Comparison of ENCODE assay signal across 1 cellular context in genomic region chr2:171149986-171150693, GRCh38.
TF ChIP-seq lines count a peak whose summit lies in the region.

No MANE protein-coding gene starts in this region.

TF ChIP-seq in HepG2, 621 proteins besides CTCF, POLR2A, EP300 and RAD21 (continued from another document):
- TF ChIP-seq PHB2 (IDR thresholded peaks at IDR 0.05; ENCODE audit: partially characterized antibody) (no peak), CREM (IDR thresholded peaks at IDR 0.05) (no peak), CREM (CRISPR knock-in tag; IDR thresholded peaks at IDR 0.05) (no peak), ZBTB21 (CRISPR knock-in tag; IDR thresholded peaks at IDR 0.05) (no peak), HOXA5 (CRISPR knock-in tag; IDR thresholded peaks at IDR 0.05) (peak; percentile 74; the same call in 1 of the 2 replicates), GPBP1L1 (CRISPR knock-in tag; IDR thresholded peaks at IDR 0.05) (no peak), KDM2A (CRISPR knock-in tag; IDR thresholded peaks at IDR 0.05; ENCODE audit: borderline replicate concordance, low read depth) (no peak), SP2 (CRISPR knock-in tag; IDR thresholded peaks at IDR 0.05) (peak; percentile 49; the same call in 1 of the 2 replicates), ZNF207 (IDR thresholded peaks at IDR 0.05; ENCODE audit: borderline replicate concordance) (no peak), ZNF607 (CRISPR knock-in tag; IDR thresholded peaks at IDR 0.05; ENCODE audit: borderline replicate concordance) (no peak), SMAD9 (CRISPR knock-in tag; IDR thresholded peaks at IDR 0.05) (no peak), CERS6 (CRISPR knock-in tag; IDR thresholded peaks at IDR 0.05) (no peak), ZFYVE20 (CRISPR knock-in tag; IDR thresholded peaks at IDR 0.05; ENCODE audit: borderline replicate concordance, low read depth) (no peak), ATF5 (CRISPR knock-in tag; IDR thresholded peaks at IDR 0.05; ENCODE audit: low read depth) (no peak), E2F1 (CRISPR knock-in tag; IDR thresholded peaks at IDR 0.05) (0 out of 2 replicates have a peak, but pooled peaks have one; percentile 38), ASH2L (IDR thresholded peaks at IDR 0.05; ENCODE audit: insufficient read length, low read depth, low read length) (peak; percentile 60), ZNF546 (CRISPR knock-in tag; conservative IDR thresholded peaks at IDR 0.05) (no peak), ZMYM4 (CRISPR knock-in tag; IDR thresholded peaks at IDR 0.05) (0 out of 2 replicates have a peak, but pooled peaks have one; percentile 7), DMAP1 (CRISPR knock-in tag; IDR thresholded peaks at IDR 0.05) (0 out of 2 replicates have a peak, but pooled peaks have one; percentile 45), CSRNP2 (CRISPR knock-in tag; conservative IDR thresholded peaks at IDR 0.05; ENCODE audit: low read depth) (no peak), HNF1B (CRISPR knock-in tag; IDR thresholded peaks at IDR 0.05) (0 out of 2 replicates have a peak, but pooled peaks have one; percentile 32), KDM5B (CRISPR knock-in tag; IDR thresholded peaks at IDR 0.05; ENCODE audit: borderline replicate concordance) (no peak), DDIT3 (CRISPR knock-in tag; IDR thresholded peaks at IDR 0.05) (no peak), ZNF737 (CRISPR knock-in tag; IDR thresholded peaks at IDR 0.05; ENCODE audit: borderline replicate concordance) (no peak), RAD51 (IDR thresholded peaks at IDR 0.05; ENCODE audit: borderline replicate concordance) (no peak), ZNF496 (CRISPR knock-in tag; IDR thresholded peaks at IDR 0.05; ENCODE audit: insufficient replicate concordance) (no peak), FUBP1 (CRISPR knock-in tag; IDR thresholded peaks at IDR 0.05; ENCODE audit: borderline replicate concordance) (no peak)
TF ChIP-seq in HepG2: peak in this region for 46.
